ENCODE assay signal across 31 cellular contexts in the genomic region with DNA sequence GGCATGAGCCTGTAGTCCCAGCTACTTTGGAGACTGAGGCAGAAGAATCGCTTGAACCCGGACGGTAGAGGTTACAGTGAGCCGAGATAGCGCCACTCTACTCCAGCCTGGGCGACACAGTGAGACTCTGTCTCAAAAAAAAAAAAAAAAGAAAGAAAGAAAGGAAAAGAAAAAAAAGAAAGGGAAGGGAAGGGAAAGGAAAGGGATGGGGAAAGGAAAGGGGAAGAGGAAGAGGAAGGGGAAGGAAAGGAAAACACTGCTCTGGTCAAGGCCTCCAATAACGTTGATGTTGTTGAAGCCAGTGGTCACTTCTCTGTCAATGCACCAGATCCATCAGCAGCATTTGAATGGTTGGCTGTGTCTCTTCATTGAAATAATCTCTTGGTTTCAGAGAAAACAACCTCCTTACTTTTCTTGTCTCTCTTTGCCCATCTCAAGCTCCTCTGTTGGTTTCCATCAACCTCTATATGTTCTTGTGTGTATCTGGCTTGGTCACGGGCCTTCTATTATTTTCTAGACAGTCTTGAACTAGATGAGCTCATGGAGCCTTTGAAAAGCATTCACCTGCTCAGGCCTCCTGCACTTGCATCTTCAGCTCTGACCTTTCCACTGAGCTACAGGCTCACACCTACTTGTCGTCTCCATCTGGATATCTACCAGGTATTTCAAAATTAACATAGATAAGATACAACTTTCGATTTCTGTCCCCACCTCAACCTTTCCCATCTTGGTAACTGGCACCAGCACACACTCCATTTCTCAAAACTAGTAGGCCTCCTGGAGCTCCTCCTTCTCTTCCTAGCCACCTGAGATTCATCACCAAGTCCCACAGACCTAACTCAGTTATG.
"Had no signal": no experiment of that assay in that cellular context is flagged by ENCODE, and none has a peak within 500 bp of the region (broad histone marks: within the 10 kb centered on the region; RNA-seq: fewer than 3 reads in every experiment).

No MANE protein-coding gene starts in this region.

- H3K36me3 Mint-ChIP-seq: activated CD4-positive, alpha-beta memory T cell treated with anti-CD3 and anti-CD28 coated beads for 36 hours; activated naive CD4-positive, alpha-beta T cell treated with anti-CD3 and anti-CD28 coated beads, Interleukin-2, amount 50 U/mL, for 72 hours; brain; WTC11 had no signal

- ATAC-seq: activated CD4-positive, CD25-positive, alpha-beta regulatory T cell treated with anti-CD3 and anti-CD28 coated beads, Interleukin-2, amount 50 U/mL, for 24 hours; activated naive CD4-positive, alpha-beta T cell treated with anti-CD3 and anti-CD28 coated beads, Interleukin-2, amount 50 U/mL, for 72 hours; activated T-cell treated with anti-CD3 and anti-CD28 coated beads, Interleukin-2, amount 50 U/mL, for 4 hours; Right ventricle myocardium inferior; WTC11 had no signal

- H3K9me3 Mint-ChIP-seq: activated CD4-positive, alpha-beta memory T cell treated with anti-CD3 and anti-CD28 coated beads for 36 hours; activated naive CD4-positive, alpha-beta T cell treated with anti-CD3 and anti-CD28 coated beads for 36 hours; activated naive CD4-positive, alpha-beta T cell treated with anti-CD3 and anti-CD28 coated beads, Interleukin-2, amount 50 U/mL, for 72 hours; activated T-cell treated with anti-CD3 and anti-CD28 coated beads, Interleukin-2, amount 50 U/mL, for 4 hours; activated T-helper 1 cell treated with anti-CD3 and anti-CD28 coated beads, Interleukin-12 subunit alpha, Interleukin-12 subunit beta, Interleukin-2, Interleukin-4 antibody, amounts not matched to agents 30 ng/mL and 10 ng/mL and 1 ng/mL, durations not matched to agents 14 hours and 24 hours and 36 hours; brain; T-helper 2 cell treated with Interferon-gamma antibody and Interleukin-4, amounts not matched to agents 5 μg/mL and 100 μg/mL, for 36 hours; WTC11 had no signal

- H3K4me3 Mint-ChIP-seq: activated CD4-positive, alpha-beta memory T cell treated with anti-CD3 and anti-CD28 coated beads for 36 hours; activated naive CD4-positive, alpha-beta T cell treated with anti-CD3 and anti-CD28 coated beads for 36 hours; activated T-cell treated with anti-CD3 and anti-CD28 coated beads, Interleukin-2, amount 50 U/mL, for 4 hours; activated T-helper 1 cell treated with anti-CD3 and anti-CD28 coated beads, Interleukin-12 subunit alpha, Interleukin-12 subunit beta, Interleukin-2, Interleukin-4 antibody, amounts not matched to agents 30 ng/mL and 10 ng/mL and 1 ng/mL, durations not matched to agents 14 hours and 24 hours and 36 hours; brain; T-helper 2 cell treated with Interferon-gamma antibody and Interleukin-4, amounts not matched to agents 5 μg/mL and 100 μg/mL, for 36 hours; WTC11 had no signal

- H3K4me1 Mint-ChIP-seq: brain, WTC11 had no signal

- DNase-seq: activated CD4-positive, alpha-beta memory T cell treated with anti-CD3 and anti-CD28 coated beads for 36 hours; activated CD4-positive, alpha-beta T cell treated with anti-CD3 and anti-CD28 coated beads for 4 hours; activated CD4-positive, alpha-beta T cell treated with anti-CD3 and anti-CD28 coated beads, Interleukin-2, amount 50 U/mL, for 1 hour; activated CD8-positive, alpha-beta memory T cell treated with anti-CD3 and anti-CD28 coated beads, Interleukin-2, amount 50 U/mL, for 4 hours; activated gamma-delta T cell treated with Interleukin-2 at 50 U/mL for 16 hours; activated naive CD4-positive, alpha-beta T cell treated with anti-CD3 and anti-CD28 coated beads for 36 hours; activated T-cell treated with anti-CD3 and anti-CD28 coated beads for 4 hours; activated T-cell treated with anti-CD3 and anti-CD28 coated beads, Interleukin-2, amount 50 U/mL, for 4 hours; anterior cingulate cortex; caudate nucleus; cerebellar nuclear complex; NCI-H1092 treated with DMSO at 0.1 percent for 48 hours; NCI-H1417; NCI-H146; NCI-H187; NCI-H2029 treated with DMSO at 0.1 percent for 48 hours; NCI-H2107; NCI-H2171; NCI-H510A; NCI-H526; NCI-H748 treated with DMSO at 0.1 percent for 48 hours; NK-92 treated with Interleukin-12 subunit alpha and Interleukin-12 subunit beta, amount 100 ng/mL, for 24 hours; PC-9 had no signal

- H3K27ac ChIP-seq: PC-9, RWPE1 had no signal

- H3K4me3 ChIP-seq: PC-9 had no signal

- H3K27ac Mint-ChIP-seq: activated CD4-positive, alpha-beta memory T cell treated with anti-CD3 and anti-CD28 coated beads for 36 hours; activated naive CD4-positive, alpha-beta T cell treated with anti-CD3 and anti-CD28 coated beads for 36 hours; activated naive CD4-positive, alpha-beta T cell treated with anti-CD3 and anti-CD28 coated beads, Interleukin-2, amount 50 U/mL, for 72 hours; activated T-helper 1 cell treated with anti-CD3 and anti-CD28 coated beads, Interleukin-12 subunit alpha, Interleukin-12 subunit beta, Interleukin-2, Interleukin-4 antibody, amounts not matched to agents 30 ng/mL and 10 ng/mL and 1 ng/mL, durations not matched to agents 14 hours and 24 hours and 36 hours; brain; T-helper 2 cell treated with Interferon-gamma antibody and Interleukin-4, amounts not matched to agents 5 μg/mL and 100 μg/mL, for 36 hours; WTC11 had no signal
